In genomic region chr11:12160680-12161079, GRCh38 we compare ENCODE assay signal across 11 cellular contexts. TPM values are rescaled to one million over a fixed set of nuclear protein-coding genes. Genes with fewer than 3 reads are reported as not detected.
DNase-seq lines count a peak whose midpoint lies in the region; ATAC-seq and TF ChIP-seq lines count a peak whose summit lies in the region.
"Had no signal": no experiment of that assay in that cellular context is flagged by ENCODE, and none has a peak within 500 bp of the region (broad histone marks: within the 10 kb centered on the region; RNA-seq: fewer than 3 reads in every experiment).

No MANE protein-coding gene starts in this region.

- H3K4me3 ChIP-seq in mammary epithelial cell (replicated peaks in 1 of 3; ENCODE audit: insufficient read depth in 1 of 3, low read depth in 2 of 3, low read length in 3 of 3) (no peak overlapping the region), brain microvascular endothelial cell (ENCODE audit: low read depth, low read length) (no peak overlapping the region), mucosa of descending colon (no peak overlapping the region), upper lobe of right lung (no peak overlapping the region)

- no peaks in the 10 kb centered on the region for H3K9me3 ChIP-seq in mammary epithelial cell (replicated peaks; ENCODE audit: insufficient read depth, low read length)
- no peaks in the 10 kb centered on the region for H3K9me3 ChIP-seq in mucosa of descending colon
- H3K9me3 ChIP-seq in upper lobe of right lung = no peaks in the 10 kb centered on the region

- H3K9ac ChIP-seq in mammary epithelial cell (ENCODE audit: insufficient read depth, low read length) = no peak overlapping the region

- DNase-seq in MCF 10A (ENCODE audit: unreplicated experiment) (no peak), mammary epithelial cell (no peak), brain microvascular endothelial cell (no peak), mucosa of descending colon (peak in 2 of 3 donors; percentile 43 to 51), upper lobe of right lung (peak; percentile 71), GM13977 (ENCODE audit: low spot score) (no peak), mesothelial cell of epicardium (ENCODE audit: low spot score in 2 of 2, unreplicated experiment in 2 of 2) (no peak), NCI-H1694 (lab: John Stamatoyannopoulos, UW) (no peak)
- DNase-seq: activated CD4-positive, alpha-beta T cell treated with anti-CD3 and anti-CD28 coated beads, Interleukin-2, amount 50 U/mL, for 48 hours; C1 segment of cervical spinal cord; central memory CD4-positive, alpha-beta T cell had no signal

- H3K4me1 Mint-ChIP-seq in MCF 10A (ENCODE audit: insufficient read depth, unreplicated experiment) (peaks cover 32% of the 10 kb centered on the region), mesothelial cell of epicardium (peaks cover 43% of the 10 kb centered on the region)

- H3K4me2 ChIP-seq in mammary epithelial cell (ENCODE audit: insufficient read depth, low read depth, low read length) = no peak overlapping the region

- H3K36me3 Mint-ChIP-seq in MCF 10A (ENCODE audit: insufficient read depth, unreplicated experiment) (peaks cover 31% of the 10 kb centered on the region), mesothelial cell of epicardium (no peaks in the 10 kb centered on the region)

- intact Hi-C loops in MCF 10A (cut with micrococcal nuclease) (no loop called here), mammary epithelial cell (cut with micrococcal nuclease) (no loop called here), mucosa of descending colon (cut with DNase I, micrococcal nuclease) (no loop called here), upper lobe of right lung (cut with DNase I) (no loop called here)

- H3K27me3 ChIP-seq in mammary epithelial cell (ENCODE audit: insufficient read depth, low read length) (no peaks in the 10 kb centered on the region), brain microvascular endothelial cell (replicated peaks) (no peaks in the 10 kb centered on the region), upper lobe of right lung (no peaks in the 10 kb centered on the region)

- dilution Hi-C loops in mammary epithelial cell (cut with HindIII; ENCODE audit: low sequenced_read_pairs) = loop anchor here (5.0 kb wide), 3 partner anchors 33 to 93 kb away; no protein-coding TSS in a partner anchor

- H3K4me1 ChIP-seq in mammary epithelial cell (ENCODE audit: insufficient read depth, low read length) (peaks cover 66% of the 10 kb centered on the region), mucosa of descending colon (ENCODE audit: low read depth) (peaks cover 70% of the 10 kb centered on the region), upper lobe of right lung (peaks cover 60% of the 10 kb centered on the region)

- no peak overlapping the region for H3K27ac ChIP-seq in mammary epithelial cell (ENCODE audit: insufficient read depth, low read depth, low read length)
- peak overlapping the region; percentile 95 for H3K27ac ChIP-seq in brain microvascular endothelial cell
- H3K27ac ChIP-seq in upper lobe of right lung = peak overlapping the region; percentile 80

- ATAC-seq in mucosa of descending colon (no peak), upper lobe of right lung (no peak)

- CTCF ChIA-PET in MCF 10A (lab: Yijun Ruan, JAX) = interaction anchor here (0.6 to 4.8 kb wide), 4 partner anchors 44 to 439 kb away, joined by 3 to 34 read pairs (median 4); no protein-coding TSS in a partner anchor
- CTCF ChIA-PET in mammary epithelial cell (lab: Charles Lee; ENCODE audit: low non-redundant PET) = interaction anchor here (0.6 kb wide), 1 partner anchor 121 kb away, joined by 5 read pairs; no protein-coding TSS in a partner anchor

- no peak overlapping the region for H3K4me3 Mint-ChIP-seq in MCF 10A (ENCODE audit: unreplicated experiment)
- H3K4me3 Mint-ChIP-seq in mesothelial cell of epicardium = no peak overlapping the region

- H3K79me2 ChIP-seq in mammary epithelial cell (ENCODE audit: insufficient read depth, low read length) = peaks cover 78% of the 10 kb centered on the region

- peaks cover 32% of the 10 kb centered on the region for H3K36me3 ChIP-seq in mammary epithelial cell (ENCODE audit: insufficient read depth, low read length)
- H3K36me3 ChIP-seq in brain microvascular endothelial cell (replicated peaks) = peaks cover 77% of the 10 kb centered on the region
- H3K36me3 ChIP-seq in mucosa of descending colon (ENCODE audit: low read depth) = no peaks in the 10 kb centered on the region
- H3K36me3 ChIP-seq in upper lobe of right lung = peaks cover 20% of the 10 kb centered on the region

- H3K27ac Mint-ChIP-seq in MCF 10A (ENCODE audit: low read depth, unreplicated experiment) (peak overlapping the region; percentile 85), mesothelial cell of epicardium (no peak overlapping the region)

- WGBS in mammary epithelial cell (ENCODE audit: low coverage, missing lambda C conversion rate) = 94% methylated on average over 12 of the region's 12 CpGs

- BruUV-seq in MCF 10A (replicated peaks; lab: Mats Ljungman, UMichigan) (no TSS peak), mammary epithelial cell (replicated peaks; lab: Mats Ljungman, UMichigan) (no TSS peak)

- POLR2A ChIA-PET in MCF 10A (lab: Yijun Ruan, JAX) = no interaction called here

- H3K9me3 Mint-ChIP-seq in MCF 10A (ENCODE audit: unreplicated experiment) (no peaks in the 10 kb centered on the region), mesothelial cell of epicardium (no peaks in the 10 kb centered on the region)

- no peak for TF ChIP-seq CTCF in MCF 10A (IDR thresholded peaks at IDR 0.05; ENCODE audit: unreplicated experiment)
- no peak for TF ChIP-seq CTCF in mammary epithelial cell (conservative IDR thresholded peaks at IDR 0.05 in 1 of 2, IDR thresholded peaks at IDR 0.05 in 1 of 2; ENCODE audit: extremely low read depth in 1 of 2, insufficient read depth in 1 of 2, low read depth in 1 of 2, low read length in 2 of 2)
- no peak for TF ChIP-seq CTCF in brain microvascular endothelial cell (IDR thresholded peaks at IDR 0.05; ENCODE audit: low read depth, low read length, missing control alignments)
- TF ChIP-seq CTCF in mucosa of descending colon (IDR thresholded peaks at IDR 0.05) = no peak
- no peak for TF ChIP-seq CTCF in upper lobe of right lung (IDR thresholded peaks at IDR 0.05)
- TF ChIP-seq CTCF in GM13977 (IDR thresholded peaks at IDR 0.05; ENCODE audit: extremely low read depth, insufficient read depth, missing control alignments) = no peak
- TF ChIP-seq CTCF in mesothelial cell of epicardium (IDR thresholded peaks at IDR 0.05; ENCODE audit: unreplicated experiment) = no peak

- no peaks in the 10 kb centered on the region for H4K20me1 ChIP-seq in mammary epithelial cell (ENCODE audit: insufficient read depth, low read length)

- no peak overlapping the region for H2AFZ ChIP-seq in mammary epithelial cell (ENCODE audit: low read depth, low read length)

- in situ Hi-C loops in mammary epithelial cell (cut with MboI; ENCODE audit: low sequenced_read_pairs in 2 of 2) = no loop called here
- in situ Hi-C loops in brain microvascular endothelial cell (cut with HindIII; ENCODE audit: low pct_ligation_motif_present, low sequenced_read_pairs) = no loop called here
- in situ Hi-C loops in GM13977 (cut with MboI; ENCODE audit: low pct_unique_long_range_greater_than_20kb, low sequenced_read_pairs, unreplicated experiment) = no loop called here

- H3K27me3 Mint-ChIP-seq in MCF 10A (ENCODE audit: insufficient read depth, unreplicated experiment) = no peaks in the 10 kb centered on the region
- H3K27me3 Mint-ChIP-seq in mesothelial cell of epicardium (ENCODE audit: low read depth) = no peaks in the 10 kb centered on the region

RNA-seq across cellular contexts. Expression of gene MICAL2, which starts 50.3 kb away (rescaled TPM):
- total RNA-seq in MCF 10A (2022) (151 and 154 TPM in 2 replicates), mammary epithelial cell (100 to 1,000 TPM; 163 to 339 TPM), mucosa of descending colon (100 to 1,000 TPM; 263 to 384 (median 312) TPM), upper lobe of right lung (197 TPM), mesothelial cell of epicardium (8.9 to 15.4 TPM (median 15.0 TPM) in 3 replicates)
- polyA plus RNA-seq in mammary epithelial cell = 71.2 TPM
- polyA minus RNA-seq in mammary epithelial cell = 276 TPM

Comparison
In these comparisons a context has a peak if more than half of its experiments do, and no peak if none do; other contexts are left out.
1. DNase-seq: peak in mucosa of descending colon (2 of 3) and upper lobe of right lung (single experiment); none in MCF 10A (single experiment), mammary epithelial cell (single experiment), brain microvascular endothelial cell (single experiment), GM13977 (single experiment), mesothelial cell of epicardium (0 of 2) and NCI-H1694 (single experiment).